Comparison of ENCODE assay signal across 8 cellular contexts in the genomic region with DNA sequence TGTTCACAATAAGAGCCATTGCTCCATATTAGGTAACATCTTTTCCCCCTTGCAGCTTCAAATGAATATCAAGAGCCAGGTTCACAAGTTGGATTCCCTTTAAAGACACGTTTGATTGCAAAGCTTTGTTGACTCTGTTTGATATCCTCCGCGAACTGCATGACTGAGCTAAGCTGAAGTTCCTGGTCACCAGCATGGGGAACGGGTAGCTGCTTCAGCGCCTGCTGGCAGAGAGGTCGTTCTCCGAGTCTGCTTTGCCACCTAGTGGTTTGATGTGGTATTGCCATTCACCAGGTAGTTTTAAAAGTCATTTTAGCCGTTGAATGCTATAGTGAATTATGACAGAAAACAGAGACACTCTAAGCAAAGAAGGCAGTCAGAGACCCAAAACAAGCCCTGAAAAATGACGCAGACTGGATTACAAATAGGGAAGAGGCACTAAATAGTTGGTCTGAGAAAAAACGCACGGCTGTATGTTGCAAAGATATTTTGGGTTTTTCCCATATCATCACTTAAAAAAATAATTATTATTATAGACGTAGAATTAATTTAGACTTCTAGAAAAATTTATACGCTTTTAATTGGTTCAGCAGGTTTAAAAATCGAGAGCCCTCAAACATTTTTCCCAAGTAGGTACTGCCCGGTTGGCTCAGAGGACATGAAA.
DNase-seq lines count a peak whose midpoint lies in the region; ATAC-seq and TF ChIP-seq lines count a peak whose summit lies in the region.

No MANE protein-coding gene starts in this region.

- intact Hi-C loops in lower lobe of right lung (cut with DNase I) = loop anchor here (10.0 kb wide), 1 partner anchor 493 kb away; no protein-coding TSS in a partner anchor

- H3K27me3 ChIP-seq in lower lobe of right lung (ENCODE audit: low read depth) = no peaks in the 10 kb centered on the region

- peak in 12 of 14 donors; percentile 4 to 47 (median 34) for DNase-seq in C1 segment of cervical spinal cord (lab: John Stamatoyannopoulos, UW)
- DNase-seq in NCI-H526 (lab: John Stamatoyannopoulos, UW) = peak; percentile 63 to 80
- peak; percentile 67 for DNase-seq in activated CD4-positive, alpha-beta T cell treated with anti-CD3 and anti-CD28 coated beads, Interleukin-2, amount 50 U/mL, for 1 hour
- peak; percentile 80 for DNase-seq in ecto neural progenitor cell (ENCODE audit: low spot score)
- DNase-seq in lower lobe of right lung = peak; percentile 81
- DNase-seq in stimulated activated CD8-positive, alpha-beta memory T cell treated with anti-CD3 and anti-CD28 coated beads, Interleukin-12 subunit alpha, Interleukin-12 subunit beta, amount 100 ng/mL, for 24 hours (ENCODE audit: extremely low read depth) = peak; percentile 49

- H3K4me3 ChIP-seq in lower lobe of right lung = no peak overlapping the region

- peak; percentile 93 for TF ChIP-seq CTCF in lower lobe of right lung (IDR thresholded peaks at IDR 0.05)

- ATAC-seq in GM19351 (IDR thresholded peaks at IDR 0.05; ENCODE audit: unreplicated experiment) = peak; percentile 97
- ATAC-seq in HG03442 (IDR thresholded peaks at IDR 0.05; ENCODE audit: unreplicated experiment) = peak; percentile 93
- peak; percentile 94 for ATAC-seq in lower lobe of right lung

- H3K27ac ChIP-seq in lower lobe of right lung = no peak overlapping the region

- H3K36me3 ChIP-seq in lower lobe of right lung = no peaks in the 10 kb centered on the region

- H3K9me3 ChIP-seq in lower lobe of right lung = no peaks in the 10 kb centered on the region

- peaks cover 11% of the 10 kb centered on the region for H3K4me1 ChIP-seq in lower lobe of right lung
